ENCODE assay signal across 12 cellular contexts in the genomic region with DNA sequence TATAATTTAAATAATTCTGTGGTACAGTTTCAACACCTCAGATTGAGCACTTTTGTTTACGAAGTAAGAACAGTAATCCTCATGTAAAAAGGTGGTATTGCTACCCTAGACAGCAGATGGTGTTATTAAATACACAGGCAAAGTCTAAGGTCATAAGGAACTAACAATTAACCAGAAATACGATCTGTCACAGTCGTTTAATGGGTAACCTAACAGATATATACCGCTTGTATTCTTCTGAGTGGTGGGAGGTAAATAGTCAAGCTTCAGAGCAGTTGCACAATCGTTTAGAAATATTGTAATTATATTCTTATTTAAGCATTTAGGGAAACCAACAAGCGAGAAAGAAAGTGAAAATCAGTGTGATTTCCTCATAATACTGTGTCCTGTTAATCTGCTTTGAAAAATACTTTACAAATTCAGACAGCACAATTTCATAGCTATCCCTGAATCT. TPM values are rescaled to one million over a fixed set of nuclear protein-coding genes. Genes with fewer than 3 reads are reported as not detected.
DNase-seq lines count a peak whose midpoint lies in the region; ATAC-seq lines count a peak whose summit lies in the region.
"Had no signal": no experiment of that assay in that cellular context is flagged by ENCODE, and none has a peak within 500 bp of the region (broad histone marks: within the 10 kb centered on the region; RNA-seq: fewer than 3 reads in every experiment).

No MANE protein-coding gene starts in this region.

- no peak overlapping the region for H2AK5ac ChIP-seq in mesendoderm (ENCODE audit: low read length)

- peaks cover 2% of the 10 kb centered on the region for H3K4me1 Mint-ChIP-seq in T-helper 17 cell
- H3K4me1 Mint-ChIP-seq: CD8-positive, alpha-beta memory T cell had no signal

- no peak overlapping the region for H3K56ac ChIP-seq in mesendoderm (ENCODE audit: low read length)

- DNase-seq in COR-L47 (lab: John Stamatoyannopoulos, UW) (peak; percentile 78), NCI-H146 treated with DMSO at 0.1 percent for 48 hours (lab: John Stamatoyannopoulos, UW; ENCODE audit: unreplicated experiment) (peak; percentile 90), T-helper 17 cell (no peak), mesendoderm (no peak), LoVo (ENCODE audit: low spot score) (no peak), AG20443 (ENCODE audit: low spot score) (no peak)
- DNase-seq in stimulated activated CD8-positive, alpha-beta memory T cell treated with anti-CD3 and anti-CD28 coated beads, Interleukin-4, amount 100 ng/mL, for 48 hours = no peak
- DNase-seq: adrenal gland; CD8-positive, alpha-beta memory T cell; hypothalamus; stimulated activated CD4-positive, alpha-beta T cell treated with anti-CD3 and anti-CD28 coated beads, Interleukin-2, amount 100 ng/mL, for 48 hours had no signal

- H3K79me1 ChIP-seq in mesendoderm (ENCODE audit: low read length) = no peaks in the 10 kb centered on the region

- no peak overlapping the region for H3K18ac ChIP-seq in mesendoderm (ENCODE audit: low read length)

- no peak overlapping the region for H3K4me3 Mint-ChIP-seq in T-helper 17 cell
- H3K4me3 Mint-ChIP-seq: CD8-positive, alpha-beta memory T cell had no signal

- H3K4me2 ChIP-seq in mesendoderm (ENCODE audit: low read length) = no peak overlapping the region

- no peak overlapping the region for H3K9ac ChIP-seq in mesendoderm (ENCODE audit: low read length)

- H2BK15ac ChIP-seq in mesendoderm (replicated peaks; ENCODE audit: low read depth) = peak overlapping the region; percentile 47

- H2BK120ac ChIP-seq in mesendoderm (ENCODE audit: low read depth, low read length) = no peak overlapping the region

- H3K36me3 Mint-ChIP-seq in T-helper 17 cell (ENCODE audit: low read depth) = no peaks in the 10 kb centered on the region
- H3K36me3 Mint-ChIP-seq: CD8-positive, alpha-beta memory T cell had no signal

- H4K8ac ChIP-seq in mesendoderm (ENCODE audit: low read depth, low read length) = no peak overlapping the region

- peaks cover 2% of the 10 kb centered on the region for H3K9me3 ChIP-seq in T-helper 17 cell (ENCODE audit: control insufficient read depth, low read length, poor library complexity, severe bottlenecking)
- H3K9me3 ChIP-seq: adrenal gland had no signal

- no CpG with 5 or more reads among the region's 6 CpGs for WGBS in mesendoderm (ENCODE audit: extremely low coverage, insufficient coverage, low lambda C conversion rate)

- H3K27me3 Mint-ChIP-seq in T-helper 17 cell = no peaks in the 10 kb centered on the region

- H3K4me1 ChIP-seq in mesendoderm (ENCODE audit: control insufficient read depth, low read depth, low read length) = no peaks in the 10 kb centered on the region

- H3K23ac ChIP-seq in mesendoderm (ENCODE audit: low read length) = no peak overlapping the region

- H3K27me3 ChIP-seq in mesendoderm (ENCODE audit: insufficient read depth, low read length, poor library complexity) = no peaks in the 10 kb centered on the region
- H3K27me3 ChIP-seq: adrenal gland had no signal

- no peak overlapping the region for H4K5ac ChIP-seq in mesendoderm (ENCODE audit: low read length)

- H3K36me3 ChIP-seq in mesendoderm (ENCODE audit: control insufficient read depth, insufficient read depth, low read length) = no peaks in the 10 kb centered on the region
- H3K36me3 ChIP-seq: adrenal gland had no signal

- no peak overlapping the region for H2BK5ac ChIP-seq in mesendoderm (ENCODE audit: low read length)

- H3K4ac ChIP-seq in mesendoderm (ENCODE audit: low read depth, low read length) = no peak overlapping the region

- no peak overlapping the region for H3K4me3 ChIP-seq in mesendoderm (ENCODE audit: low read length)
- H3K4me3 ChIP-seq: adrenal gland had no signal

- ATAC-seq in T-helper 17 cell = no peak
- no peak for ATAC-seq in activated CD4-positive, CD25-positive, alpha-beta regulatory T cell treated with anti-CD3 and anti-CD28 coated beads, Interleukin-2, amount 50 U/mL, for 24 hours

- H3K79me2 ChIP-seq in mesendoderm (ENCODE audit: control insufficient read depth, insufficient read depth, low read length) = no peaks in the 10 kb centered on the region

- peak overlapping the region; percentile 3 for H3K27ac Mint-ChIP-seq in T-helper 17 cell
- H3K27ac Mint-ChIP-seq: CD8-positive, alpha-beta memory T cell had no signal

- no peak overlapping the region for H3K27ac ChIP-seq in mesendoderm (ENCODE audit: low read depth, low read length)

RNA-seq across cellular contexts. Expression of a gene that starts 9.8 kb away (rescaled TPM):
- 100 to 1,000 TPM; 463 to 482 TPM for total RNA-seq in T-helper 17 cell
- polyA plus RNA-seq in mesendoderm (2013, experiment 1 of 2) = 26.4 TPM
- 26.7 TPM for polyA plus RNA-seq in mesendoderm (2013, experiment 2 of 2)

Comparison
In these comparisons a context has a peak if more than half of its experiments do, and no peak if none do; other contexts are left out.
1. DNase-seq: peak in COR-L47 (single experiment) and NCI-H146 treated with DMSO at 0.1 percent for 48 hours (single experiment); none in T-helper 17 cell (0 of 3), mesendoderm (single experiment), LoVo (single experiment), AG20443 (single experiment) and stimulated activated CD8-positive, alpha-beta memory T cell treated with anti-CD3 and anti-CD28 coated beads, Interleukin-4, amount 100 ng/mL, for 48 hours (single experiment).